Comparison of ENCODE assay signal across 9 cellular contexts in genomic region chr20:1267161-1267560, GRCh38. TPM values are rescaled to one million over a fixed set of nuclear protein-coding genes. Genes with fewer than 3 reads are reported as not detected.
DNase-seq lines count a peak whose midpoint lies in the region; ATAC-seq and TF ChIP-seq lines count a peak whose summit lies in the region.
"Had no signal": no experiment of that assay in that cellular context is flagged by ENCODE, and none has a peak within 500 bp of the region (broad histone marks: within the 10 kb centered on the region; RNA-seq: fewer than 3 reads in every experiment).

No MANE protein-coding gene starts in this region.

- TF ChIP-seq CTCF in dorsolateral prefrontal cortex (IDR thresholded peaks at IDR 0.05 in 54 of 56, conservative IDR thresholded peaks at IDR 0.05 in 2 of 56; ENCODE audit: low read depth in 1 of 56, partially characterized antibody in 56 of 56) (no peak), neural crest cell (conservative IDR thresholded peaks at IDR 0.05) (no peak), body of pancreas (IDR thresholded peaks at IDR 0.05) (no peak)

- no peaks in the 10 kb centered on the region for H3K27me3 ChIP-seq in CD4-positive, alpha-beta memory T cell (ENCODE audit: insufficient read depth, low read length)
- H3K27me3 ChIP-seq in dorsolateral prefrontal cortex: peaks cover 0 to 8% (median 0%) of the 10 kb centered on the region in 45 donors
- H3K27me3 ChIP-seq in body of pancreas: no peaks in the 10 kb centered on the region

- DNase-seq in CD4-positive, alpha-beta memory T cell: no peak
- peak in 2 of 10 donors; percentile 39 to 54 for DNase-seq in dorsolateral prefrontal cortex
- DNase-seq in neural crest cell (ENCODE audit: low read depth, low spot score): no peak
- DNase-seq in COR-L47 (lab: John Stamatoyannopoulos, UW): no peak
- DNase-seq in NCI-H1694 treated with DMSO at 0.1 percent for 48 hours (lab: John Stamatoyannopoulos, UW): no peak
- DNase-seq in body of pancreas: no peak

- no peaks in the 10 kb centered on the region for H3K36me3 ChIP-seq in CD4-positive, alpha-beta memory T cell (ENCODE audit: insufficient read depth, low read length)
- H3K36me3 ChIP-seq in body of pancreas (replicated peaks in 1 of 2; ENCODE audit: insufficient read depth in 1 of 2, low read depth in 2 of 2): no peaks in the 10 kb centered on the region

- no peaks in the 10 kb centered on the region for H3K36me3 Mint-ChIP-seq in CD4-positive, alpha-beta memory T cell
- H3K36me3 Mint-ChIP-seq in IgD-negative memory B cell (no peaks in the 10 kb centered on the region), neural crest cell (ENCODE audit: low read depth) (no peaks in the 10 kb centered on the region)

- H3K4me1 Mint-ChIP-seq in CD4-positive, alpha-beta memory T cell: peaks cover 22 to 53% (median 40%) of the 10 kb centered on the region in 4 donors
- H3K4me1 Mint-ChIP-seq in IgD-negative memory B cell: peaks cover 5 to 14% (median 10%) of the 10 kb centered on the region in 3 donors
- H3K4me1 Mint-ChIP-seq in neural crest cell: peaks cover 16% of the 10 kb centered on the region

- peaks cover 0 to 2% (median 0%) of the 10 kb centered on the region in 8 donors for H3K9me3 Mint-ChIP-seq in CD4-positive, alpha-beta memory T cell
- no peaks in the 10 kb centered on the region for H3K9me3 Mint-ChIP-seq in IgD-negative memory B cell
- peaks cover 2% of the 10 kb centered on the region for H3K9me3 Mint-ChIP-seq in neural crest cell

- H3K27ac ChIP-seq in CD4-positive, alpha-beta memory T cell (ENCODE audit: low read depth, low read length): peak overlapping the region; percentile 65
- H3K27ac ChIP-seq in dorsolateral prefrontal cortex: peak overlapping the region in 50 of 59 donors; percentile 29 to 95 (median 84)
- H3K27ac ChIP-seq in body of pancreas: no peak overlapping the region

- peak overlapping the region in 1 of 2 donors; percentile 58 for H3K4me3 ChIP-seq in CD4-positive, alpha-beta memory T cell (ENCODE audit: low read length in 2 of 2)
- H3K4me3 ChIP-seq in dorsolateral prefrontal cortex (peak overlapping the region; percentile 57 to 95 (median 80)), body of pancreas (no peak overlapping the region)

- H3K4me3 Mint-ChIP-seq in CD4-positive, alpha-beta memory T cell: peak overlapping the region; percentile 76 to 92 (median 78)
- H3K4me3 Mint-ChIP-seq in IgD-negative memory B cell (peak overlapping the region; percentile 74 to 91 (median 88)), neural crest cell (peak overlapping the region; percentile 86)

- intact Hi-C loops in CD4-positive, alpha-beta memory T cell (cut with micrococcal nuclease): loop anchor here (2.0 to 5.0 kb wide), 2 partner anchors 35 to 40 kb away; partner anchors contain the start of gene RAD21L1
- intact Hi-C loops in dorsolateral prefrontal cortex (cut with DNase I): no loop called here
- intact Hi-C loops in body of pancreas (cut with DNase I): no loop called here

- H3K27ac Mint-ChIP-seq in CD4-positive, alpha-beta memory T cell: peak overlapping the region; percentile 44 to 77 (median 67)
- H3K27ac Mint-ChIP-seq in IgD-negative memory B cell (peak overlapping the region in 2 of 3 donors; percentile 67 to 69), neural crest cell (ENCODE audit: unreplicated experiment) (no peak overlapping the region)

- CTCF ChIA-PET in CD4-positive, alpha-beta memory T cell (lab: Charles Lee; ENCODE audit: partially characterized antibody): interaction anchor here (0.6 to 1.0 kb wide), 2 partner anchors 13 to 31 kb away, joined by 3 to 4 read pairs; no protein-coding TSS in a partner anchor

- ATAC-seq in HG02981 (IDR thresholded peaks at IDR 0.05; ENCODE audit: unreplicated experiment): no peak
- no peak for ATAC-seq in body of pancreas

- POLR2A ChIA-PET in CD4-positive, alpha-beta memory T cell (lab: Charles Lee; ENCODE audit: partially characterized antibody): interaction anchor here (0.6 to 1.8 kb wide), 5 partner anchors 8 to 149 kb away, joined by 3 to 8 read pairs (median 3); partner anchors contain the start of gene PSMF1

- no peaks in the 10 kb centered on the region for H3K27me3 Mint-ChIP-seq in CD4-positive, alpha-beta memory T cell
- H3K27me3 Mint-ChIP-seq in IgD-negative memory B cell (no peaks in the 10 kb centered on the region), neural crest cell (ENCODE audit: low read depth) (peaks cover 15% of the 10 kb centered on the region)

- H3K4me1 ChIP-seq in CD4-positive, alpha-beta memory T cell (ENCODE audit: insufficient read depth, low read length): peaks cover 36% of the 10 kb centered on the region
- peaks cover 11% of the 10 kb centered on the region for H3K4me1 ChIP-seq in body of pancreas

- WGBS in body of pancreas, 2 donors: 69 to 78% methylated on average over 8 of the region's 8 CpGs

- no peak for TF ChIP-seq POLR2A in body of pancreas (IDR thresholded peaks at IDR 0.05)

- no peaks in the 10 kb centered on the region for H3K9me3 ChIP-seq in CD4-positive, alpha-beta memory T cell (ENCODE audit: control insufficient read depth in 1 of 2, low read length in 2 of 2)
- no peaks in the 10 kb centered on the region for H3K9me3 ChIP-seq in body of pancreas

RNA-seq across cellular contexts. Expression of gene SNPH, which starts 1.1 kb away (rescaled TPM):
- 10 to 100 TPM; 14.3 to 15.9 TPM for total RNA-seq in CD4-positive, alpha-beta memory T cell
- 1 to 10 TPM; 2.5 to 6.6 TPM for polyA plus RNA-seq in CD4-positive, alpha-beta memory T cell
- polyA plus RNA-seq in IgD-negative memory B cell: 1.3 TPM
- total RNA-seq in dorsolateral prefrontal cortex (100 to 1,000 TPM in 109 of 120 experiments, 10 to 100 TPM in 11; 41.7 to 197 (median 132) TPM), neural crest cell (3.0 and 3.3 TPM in 2 replicates), body of pancreas (1 to 10 TPM; 3.3 to 3.4 TPM)

RNA-seq across cellular contexts. Expression of gene RAD21L1, which starts 41.3 kb away (rescaled TPM):
- total RNA-seq in CD4-positive, alpha-beta memory T cell: under 1 TPM in 1 of 2 experiments, not detected in 1; 0.78 TPM
- not detected for polyA plus RNA-seq in CD4-positive, alpha-beta memory T cell
- not detected for polyA plus RNA-seq in IgD-negative memory B cell
- total RNA-seq in dorsolateral prefrontal cortex: 1 to 10 TPM in 21 of 120 experiments, under 1 TPM in 53, not detected in 46; 0.23 to 3.2 (median 0.73) TPM
- not detected in 2 replicates for total RNA-seq in neural crest cell
- not detected for total RNA-seq in body of pancreas
- total RNA-seq: mesenteric fat pad had no signal

Comparison
In these comparisons a context has a peak if more than half of its experiments do, and no peak if none do; other contexts are left out.
1. H3K27ac ChIP-seq: peak in CD4-positive, alpha-beta memory T cell (single experiment) and dorsolateral prefrontal cortex (50 of 59); none in body of pancreas (0 of 4).
2. H3K4me3 ChIP-seq: peak in dorsolateral prefrontal cortex (59 of 59); none in body of pancreas (0 of 2).
3. Peak in every context shown above with its lines, with median percentiles within 50 percentile points of each other: H3K4me3 Mint-ChIP-seq.